ENCODE assay signal across 15 cellular contexts in the genomic region with DNA sequence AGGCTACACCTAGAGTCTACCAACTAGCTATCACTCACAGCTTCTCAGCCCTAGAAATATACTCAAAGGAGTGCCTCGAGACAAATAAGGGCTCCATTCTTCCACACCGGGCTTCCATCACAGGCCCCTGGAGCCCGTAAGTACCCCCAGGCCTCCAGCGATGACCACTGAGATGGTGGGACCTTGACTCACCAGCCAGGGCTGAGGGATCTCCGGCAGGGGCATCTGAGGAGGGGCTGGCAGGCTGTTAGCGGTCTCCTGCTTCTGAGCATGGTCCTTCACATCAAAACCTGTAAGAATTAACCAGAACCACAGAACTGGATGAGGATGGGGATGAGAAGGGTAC.
DNase-seq lines count a peak whose midpoint lies in the region; ATAC-seq and TF ChIP-seq lines count a peak whose summit lies in the region.
"Had no signal": no experiment of that assay in that cellular context is flagged by ENCODE, and none has a peak within 500 bp of the region (broad histone marks: within the 10 kb centered on the region; RNA-seq: fewer than 3 reads in every experiment).

No MANE protein-coding gene starts in this region.

- POLR2A ChIA-PET in AG04449 (lab: Yijun Ruan, JAX): no interaction called here
- POLR2A ChIA-PET in CD4-positive, alpha-beta T cell (lab: Charles Lee): interaction anchor here (1.1 kb wide), 1 partner anchor 24 kb away, joined by 4 read pairs; no protein-coding TSS in a partner anchor
- POLR2A ChIA-PET in activated CD4-positive, alpha-beta memory T cell treated with anti-CD3 and anti-CD28 coated beads, Interleukin-2, amount 10 ng/mL, durations not matched to agents 7 days and 5 days (lab: Charles Lee): interaction anchor here (0.7 to 1.6 kb wide), 5 partner anchors 12 to 73 kb away, joined by 3 to 8 read pairs (median 3); no protein-coding TSS in a partner anchor

- no peak overlapping the region for H3K4me3 Mint-ChIP-seq in CD4-positive, alpha-beta T cell
- peak overlapping the region; percentile 20 for H3K4me3 Mint-ChIP-seq in activated CD4-positive, alpha-beta memory T cell treated with anti-CD3 and anti-CD28 coated beads, Interleukin-2, amount 10 ng/mL, durations not matched to agents 7 days and 5 days
- no peak overlapping the region for H3K4me3 Mint-ChIP-seq in endodermal cell

- TF ChIP-seq CTCF in AG04449 (IDR thresholded peaks at IDR 0.05; ENCODE audit: insufficient read depth, low read length, missing control alignments) (no peak), omental fat pad (IDR thresholded peaks at IDR 0.05) (no peak), foreskin fibroblast (IDR thresholded peaks at IDR 0.05; ENCODE audit: low read depth, low read length) (no peak), endodermal cell (conservative IDR thresholded peaks at IDR 0.05) (no peak)
- TF ChIP-seq CTCF in CD4-positive, alpha-beta T cell (IDR thresholded peaks at IDR 0.05): no peak

- peaks cover 31% of the 10 kb centered on the region for H3K4me1 Mint-ChIP-seq in CD4-positive, alpha-beta T cell (ENCODE audit: low read depth)
- H3K4me1 Mint-ChIP-seq in activated CD4-positive, alpha-beta memory T cell treated with anti-CD3 and anti-CD28 coated beads, Interleukin-2, amount 10 ng/mL, durations not matched to agents 7 days and 5 days: peaks cover 29% of the 10 kb centered on the region
- H3K4me1 Mint-ChIP-seq in endodermal cell: no peaks in the 10 kb centered on the region

- no peaks in the 10 kb centered on the region for H3K27me3 Mint-ChIP-seq in CD4-positive, alpha-beta T cell
- no peaks in the 10 kb centered on the region for H3K27me3 Mint-ChIP-seq in activated CD4-positive, alpha-beta memory T cell treated with anti-CD3 and anti-CD28 coated beads, Interleukin-2, amount 10 ng/mL, durations not matched to agents 7 days and 5 days
- H3K27me3 Mint-ChIP-seq in endodermal cell (ENCODE audit: insufficient read depth): peaks cover 1% of the 10 kb centered on the region

- no peak for ATAC-seq in CD4-positive, alpha-beta T cell (ENCODE audit: poor library complexity)
- ATAC-seq in GM18519 (IDR thresholded peaks at IDR 0.05; ENCODE audit: low FRiP score, unreplicated experiment) (no peak), omental fat pad (ENCODE audit: low FRiP score) (no peak)
- ATAC-seq: left colon had no signal

- peak overlapping the region; percentile 12; the same call in 1 of the 2 replicates for H3K4me3 ChIP-seq in AG04449 (ENCODE audit: low read depth, low read length)
- no peak overlapping the region for H3K4me3 ChIP-seq in foreskin fibroblast (ENCODE audit: low read depth in 1 of 2, low read length in 2 of 2)
- no peak overlapping the region for H3K4me3 ChIP-seq in endodermal cell (ENCODE audit: low read length)
- H3K4me3 ChIP-seq: smooth muscle cell had no signal

- DNase-seq in AG04449 (ENCODE audit: low read depth, low spot score): no peak
- DNase-seq in CD4-positive, alpha-beta T cell: no peak
- no peak for DNase-seq in activated CD4-positive, alpha-beta memory T cell treated with anti-CD3 and anti-CD28 coated beads, Interleukin-2, amount 10 ng/mL, durations not matched to agents 7 days and 5 days
- no peak for DNase-seq in epithelial cell of prostate (ENCODE audit: low read depth, low spot score)
- no peak for DNase-seq in omental fat pad (ENCODE audit: low spot score)
- DNase-seq in foreskin fibroblast: no peak
- no peak for DNase-seq in endodermal cell
- DNase-seq: BE2C; erythroblast; left colon; NCI-H2029; NCI-H446; stimulated activated CD4-positive, alpha-beta T cell treated with anti-CD3 and anti-CD28 coated beads, Interleukin-4, amount 100 ng/mL, for 24 hours had no signal

- H3K4me1 ChIP-seq in endodermal cell (ENCODE audit: control insufficient read depth, insufficient read depth, low read length): no peaks in the 10 kb centered on the region
- H3K4me1 ChIP-seq: BE2C had no signal

- 92 to 93% methylated on average over 3 to 6 of the region's 6 CpGs for WGBS in endodermal cell (ENCODE audit: insufficient coverage in 1 of 2, insufficient read length in 1 of 2), 2 experiments

- no peak overlapping the region for H3K27ac ChIP-seq in CD4-positive, alpha-beta T cell (ENCODE audit: low read depth, low read length)
- peak overlapping the region; percentile 42 for H3K27ac ChIP-seq in epithelial cell of prostate
- no peak overlapping the region for H3K27ac ChIP-seq in endodermal cell (ENCODE audit: low read depth, low read length)

- no peak overlapping the region for H3K9ac ChIP-seq in endodermal cell (ENCODE audit: extremely low read depth, low read length, poor library complexity, severe bottlenecking)

- CTCF ChIA-PET in AG04449 (lab: Yijun Ruan, JAX): interaction anchor here (0.7 to 1.2 kb wide), 5 partner anchors 9 to 118 kb away, joined by 3 to 6 read pairs (median 3); no protein-coding TSS in a partner anchor
- CTCF ChIA-PET in CD4-positive, alpha-beta T cell (lab: Charles Lee): interaction anchor here (1.3 to 2.0 kb wide), 2 partner anchors 8 to 66 kb away, joined by 4 to 5 read pairs; no protein-coding TSS in a partner anchor
- CTCF ChIA-PET in activated CD4-positive, alpha-beta memory T cell treated with anti-CD3 and anti-CD28 coated beads, Interleukin-2, amount 10 ng/mL, durations not matched to agents 7 days and 5 days (lab: Charles Lee): interaction anchor here (0.6 to 0.8 kb wide), 6 partner anchors 28 to 699 kb away, joined by 3 to 4 read pairs (median 3); no protein-coding TSS in a partner anchor

- no peaks in the 10 kb centered on the region for H3K9me3 ChIP-seq in CD4-positive, alpha-beta T cell (ENCODE audit: control insufficient read depth, low read length)
- H3K9me3 ChIP-seq in endodermal cell (ENCODE audit: control insufficient read depth, low read length): peaks cover 8% of the 10 kb centered on the region
- H3K9me3 ChIP-seq: BE2C had no signal

- H3K9me3 Mint-ChIP-seq in CD4-positive, alpha-beta T cell: peaks cover 2% of the 10 kb centered on the region
- peaks cover 4% of the 10 kb centered on the region for H3K9me3 Mint-ChIP-seq in activated CD4-positive, alpha-beta memory T cell treated with anti-CD3 and anti-CD28 coated beads, Interleukin-2, amount 10 ng/mL, durations not matched to agents 7 days and 5 days
- peaks cover 14% of the 10 kb centered on the region for H3K9me3 Mint-ChIP-seq in endodermal cell

- intact Hi-C loops in CD4-positive, alpha-beta T cell (cut with DNase I, micrococcal nuclease): no loop called here

- peaks cover 32% of the 10 kb centered on the region for H3K36me3 Mint-ChIP-seq in CD4-positive, alpha-beta T cell (ENCODE audit: low read depth)
- no peaks in the 10 kb centered on the region for H3K36me3 Mint-ChIP-seq in activated CD4-positive, alpha-beta memory T cell treated with anti-CD3 and anti-CD28 coated beads, Interleukin-2, amount 10 ng/mL, durations not matched to agents 7 days and 5 days (ENCODE audit: low read depth)
- peaks cover 60% of the 10 kb centered on the region for H3K36me3 Mint-ChIP-seq in endodermal cell (ENCODE audit: low read depth)

- H3K36me3 ChIP-seq in endodermal cell (ENCODE audit: control insufficient read depth, insufficient read depth, low read length): peaks cover 55% of the 10 kb centered on the region

- no peaks in the 10 kb centered on the region for H3K27me3 ChIP-seq in CD4-positive, alpha-beta T cell (ENCODE audit: control insufficient read depth, insufficient read depth, low read length)
- no peaks in the 10 kb centered on the region for H3K27me3 ChIP-seq in endodermal cell (ENCODE audit: control insufficient read depth, insufficient read depth, low read length, poor library complexity, severe bottlenecking)
- H3K27me3 ChIP-seq: BE2C had no signal

- H3K27ac Mint-ChIP-seq in CD4-positive, alpha-beta T cell: peak overlapping the region; percentile 55
- H3K27ac Mint-ChIP-seq in activated CD4-positive, alpha-beta memory T cell treated with anti-CD3 and anti-CD28 coated beads, Interleukin-2, amount 10 ng/mL, durations not matched to agents 7 days and 5 days: peak overlapping the region; percentile 62
- H3K27ac Mint-ChIP-seq in endodermal cell: no peak overlapping the region
